ENCODE assay signal across 8 cellular contexts in genomic region chr2:229133155-229133772, GRCh38.
DNase-seq lines count a peak whose midpoint lies in the region; ATAC-seq and TF ChIP-seq lines count a peak whose summit lies in the region.

No MANE protein-coding gene starts in this region.

- no peak for TF ChIP-seq POLR2A in NB4 (IDR thresholded peaks at IDR 0.05; ENCODE audit: extremely low read depth, insufficient read length)

- TF ChIP-seq CTCF in NB4 (IDR thresholded peaks at IDR 0.05; ENCODE audit: low read depth, low read length) (peak; percentile 13), WI38 (IDR thresholded peaks at IDR 0.05; ENCODE audit: low read depth, low read length) (0 out of 2 replicates have a peak, but pooled peaks have one; percentile 6)

- H3K4me3 ChIP-seq in NB4 (ENCODE audit: low read depth, low read length) = no peak overlapping the region
- no peak overlapping the region for H3K4me3 ChIP-seq in WI38 (ENCODE audit: low read depth, low read length)

- no peak for ATAC-seq in stimulated activated naive CD8-positive, alpha-beta T cell treated with anti-CD3 and anti-CD28 coated beads, Interleukin-15, Interleukin-2, amounts not matched to agents 100 U/mL and 50 U/mL, for 24 hours

- DNase-seq in DMS114 treated with DMSO at 0.1 percent for 48 hours (lab: John Stamatoyannopoulos, UW; ENCODE audit: unreplicated experiment) = peak; percentile 24
- peak; percentile 41 for DNase-seq in NB4 (ENCODE audit: low read depth)
- DNase-seq in inferior parietal cortex (ENCODE audit: extremely low spot score) = peak; percentile 74
- DNase-seq in NOMO-1 treated with dmso at 0.1 percent for 144 hours (lab: John Stamatoyannopoulos, UW; ENCODE audit: unreplicated experiment) = no peak
- DNase-seq in stimulated activated naive CD8-positive, alpha-beta T cell treated with anti-CD3 and anti-CD28 coated beads, Interleukin-15, Interleukin-2, amounts not matched to agents 100 U/mL and 50 U/mL, for 24 hours = no peak
- DNase-seq in activated CD8-positive, alpha-beta memory T cell treated with anti-CD3 and anti-CD28 coated beads, Interleukin-2, amount 50 U/mL, for 48 hours = no peak
- DNase-seq in NCI-H2171 (lab: John Stamatoyannopoulos, UW) = no peak

Comparison
In these comparisons a context has a peak if more than half of its experiments do, and no peak if none do; other contexts are left out.
1. DNase-seq: peak in DMS114 treated with DMSO at 0.1 percent for 48 hours (single experiment), NB4 (single experiment) and inferior parietal cortex (single experiment); none in NOMO-1 treated with dmso at 0.1 percent for 144 hours (single experiment), stimulated activated naive CD8-positive, alpha-beta T cell treated with anti-CD3 and anti-CD28 coated beads, Interleukin-15, Interleukin-2, amounts not matched to agents 100 U/mL and 50 U/mL, for 24 hours (single experiment), activated CD8-positive, alpha-beta memory T cell treated with anti-CD3 and anti-CD28 coated beads, Interleukin-2, amount 50 U/mL, for 48 hours (single experiment) and NCI-H2171 (single experiment).